ENCODE assay signal across 8 cellular contexts in the genomic region with DNA sequence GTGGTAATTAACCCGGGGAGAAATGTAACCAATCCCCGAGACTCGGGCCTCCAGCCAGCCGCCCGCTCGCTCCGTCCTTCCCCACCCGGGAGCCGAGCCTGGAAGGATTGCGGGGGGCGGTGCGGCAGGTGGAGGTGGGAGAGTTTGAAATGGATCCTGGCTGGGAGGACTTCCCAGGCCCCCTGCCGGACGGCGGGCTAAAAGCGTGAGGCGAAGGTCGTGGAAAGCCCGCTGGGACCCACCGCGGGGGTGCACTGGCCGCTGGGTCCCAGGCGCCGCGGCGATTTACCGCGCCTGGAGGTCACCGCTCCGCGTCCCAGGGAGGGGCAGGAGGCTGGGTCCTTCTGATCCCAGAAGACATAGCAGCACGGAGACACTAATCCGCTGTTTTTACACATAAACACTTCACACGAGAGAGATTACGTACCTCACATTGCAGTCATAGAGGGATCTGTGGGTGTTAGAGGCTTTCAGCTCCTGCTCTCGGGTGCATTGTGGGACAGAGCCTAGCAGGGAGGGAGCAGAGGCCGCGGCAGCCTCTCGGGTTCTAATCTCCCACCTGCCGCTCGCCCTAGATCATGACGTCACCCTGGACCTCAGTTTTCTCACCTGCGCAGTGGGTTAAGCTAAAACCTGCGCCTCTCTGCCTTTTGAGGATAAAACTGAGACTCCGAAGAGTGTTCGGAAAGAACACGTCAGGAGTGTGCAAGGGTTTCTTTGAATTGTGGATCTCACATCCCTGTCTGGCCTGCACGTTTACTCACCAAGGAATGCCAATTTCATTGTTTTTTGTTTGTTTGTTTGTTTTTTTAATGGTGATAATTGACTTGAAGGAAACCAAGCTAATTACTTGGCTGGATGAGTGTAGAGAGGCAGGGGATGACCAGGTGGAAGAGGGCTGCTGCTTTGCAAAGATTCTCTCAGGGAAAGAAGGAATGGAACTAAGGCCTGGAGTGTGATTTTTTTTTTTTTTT. TPM values are rescaled to one million over a fixed set of nuclear protein-coding genes. Genes with fewer than 3 reads are reported as not detected.
DNase-seq lines count a peak whose midpoint lies in the region; ATAC-seq and TF ChIP-seq lines count a peak whose summit lies in the region.

No MANE protein-coding gene starts in this region.

- peak overlapping the region; percentile 79 for H3K9ac ChIP-seq in endodermal cell (ENCODE audit: extremely low read depth, low read length, poor library complexity, severe bottlenecking)
- peak overlapping the region; percentile 85 for H3K9ac ChIP-seq in mucosa of stomach (ENCODE audit: low read length)
- peak overlapping the region; percentile 83 to 91 for H3K9ac ChIP-seq in stomach smooth muscle (ENCODE audit: low read length in 2 of 2)

- H3K27ac Mint-ChIP-seq in endodermal cell, result peak overlapping the region; percentile 95

- TF ChIP-seq CTCF in endodermal cell (conservative IDR thresholded peaks at IDR 0.05), result peak; percentile 79

- H3K36me3 ChIP-seq in endodermal cell (ENCODE audit: control insufficient read depth, insufficient read depth, low read length) (no peaks in the 10 kb centered on the region), mucosa of stomach (ENCODE audit: control insufficient read depth, insufficient read depth, low read length) (no peaks in the 10 kb centered on the region), stomach smooth muscle (ENCODE audit: control insufficient read depth in 2 of 2, insufficient read depth in 2 of 2, low read length in 2 of 2) (no peaks in the 10 kb centered on the region)

- H3K9me3 Mint-ChIP-seq in endodermal cell, result no peaks in the 10 kb centered on the region

- peak; percentile 38 for ATAC-seq in HG02763 (IDR thresholded peaks at IDR 0.05; ENCODE audit: unreplicated experiment)

- WGBS in endodermal cell (ENCODE audit: insufficient coverage in 1 of 2, insufficient read length in 1 of 2), 2 experiments, result 9 to 22% methylated on average over 21 to 48 of the region's 48 CpGs

- H3K9me3 ChIP-seq in endodermal cell (ENCODE audit: control insufficient read depth, low read length) (no peaks in the 10 kb centered on the region), mucosa of stomach (ENCODE audit: control insufficient read depth, low read length) (no peaks in the 10 kb centered on the region), stomach smooth muscle (ENCODE audit: control insufficient read depth in 2 of 2, low read length in 2 of 2) (no peaks in the 10 kb centered on the region)

- peak overlapping the region; percentile 69 for H3K4me3 Mint-ChIP-seq in endodermal cell

- peaks cover 45% of the 10 kb centered on the region for H3K4me1 Mint-ChIP-seq in endodermal cell

- H3K27me3 ChIP-seq in endodermal cell (ENCODE audit: control insufficient read depth, insufficient read depth, low read length, poor library complexity, severe bottlenecking) (no peaks in the 10 kb centered on the region), mucosa of stomach (ENCODE audit: control insufficient read depth, insufficient read depth, low read length) (no peaks in the 10 kb centered on the region), stomach smooth muscle (ENCODE audit: control insufficient read depth in 1 of 2, insufficient read depth in 2 of 2, low read length in 2 of 2) (no peaks in the 10 kb centered on the region)

- H3K4me3 ChIP-seq in endodermal cell (ENCODE audit: low read length) (peak overlapping the region; percentile 81), mucosa of stomach (ENCODE audit: low read length) (peak overlapping the region; percentile 69), stomach smooth muscle (ENCODE audit: low read length in 2 of 2) (peak overlapping the region; percentile 82 to 83)

- peaks cover 4% of the 10 kb centered on the region for H3K36me3 Mint-ChIP-seq in endodermal cell (ENCODE audit: low read depth)

- H3K27ac ChIP-seq in endodermal cell (ENCODE audit: low read depth, low read length), result peak overlapping the region; percentile 79
- peak overlapping the region; percentile 86 for H3K27ac ChIP-seq in stomach smooth muscle (ENCODE audit: low read length)

- DNase-seq in NCI-H526 (lab: John Stamatoyannopoulos, UW), result peak; percentile 50 to 90
- no peak for DNase-seq in NCI-H526 treated with DMSO at 0.1 percent for 48 hours (lab: John Stamatoyannopoulos, UW)
- peak; percentile 43 for DNase-seq in NCI-H2029 treated with DMSO at 0.1 percent for 48 hours (lab: John Stamatoyannopoulos, UW)
- DNase-seq in activated CD4-positive, alpha-beta T cell treated with anti-CD3 and anti-CD28 coated beads, Interleukin-2, amount 50 U/mL, for 24 hours (ENCODE audit: low read depth in 1 of 2, low spot score in 1 of 2), result peak; percentile 24 to 45
- DNase-seq in endodermal cell, result peak; percentile 88

- H3K4me1 ChIP-seq in endodermal cell (ENCODE audit: control insufficient read depth, insufficient read depth, low read length), result peaks cover 7% of the 10 kb centered on the region
- H3K4me1 ChIP-seq in mucosa of stomach (ENCODE audit: control insufficient read depth, insufficient read depth, low read length), result peaks cover 40% of the 10 kb centered on the region
- peaks cover 15% of the 10 kb centered on the region for H3K4me1 ChIP-seq in stomach smooth muscle (ENCODE audit: control insufficient read depth, insufficient read depth, low read length)

- H3K27me3 Mint-ChIP-seq in endodermal cell (ENCODE audit: insufficient read depth), result no peaks in the 10 kb centered on the region

RNA-seq across cellular contexts. Expression of a gene that starts 17.1 kb away (rescaled TPM):
- 100 to 1,000 TPM; 145 to 156 TPM for total RNA-seq in endodermal cell
- polyA plus RNA-seq in endodermal cell (2013, experiment 1 of 2), result 130 TPM
- 119 TPM for polyA plus RNA-seq in endodermal cell (2013, experiment 2 of 2)

RNA-seq across cellular contexts. Expression of a gene that starts 19.3 kb away (rescaled TPM):
- not detected for total RNA-seq in endodermal cell
- 0.18 TPM for polyA plus RNA-seq in endodermal cell (2013, experiment 1 of 2)
- not detected for polyA plus RNA-seq in endodermal cell (2013, experiment 2 of 2)

RNA-seq across cellular contexts. Expression of a gene that starts 44.4 kb away (rescaled TPM):
- total RNA-seq in endodermal cell, result 1 to 10 TPM; 1.2 to 1.8 TPM
- not detected for polyA plus RNA-seq in endodermal cell (2013, experiment 1 of 2)
- not detected for polyA plus RNA-seq in endodermal cell (2013, experiment 2 of 2)

RNA-seq across cellular contexts. Expression of a gene that starts 59.1 kb away (rescaled TPM):
- total RNA-seq in endodermal cell, result under 1 TPM; 0.11 to 0.13 TPM
- polyA plus RNA-seq in endodermal cell (2013, experiment 1 of 2), result 0.07 TPM
- not detected for polyA plus RNA-seq in endodermal cell (2013, experiment 2 of 2)
